In the genomic region with DNA sequence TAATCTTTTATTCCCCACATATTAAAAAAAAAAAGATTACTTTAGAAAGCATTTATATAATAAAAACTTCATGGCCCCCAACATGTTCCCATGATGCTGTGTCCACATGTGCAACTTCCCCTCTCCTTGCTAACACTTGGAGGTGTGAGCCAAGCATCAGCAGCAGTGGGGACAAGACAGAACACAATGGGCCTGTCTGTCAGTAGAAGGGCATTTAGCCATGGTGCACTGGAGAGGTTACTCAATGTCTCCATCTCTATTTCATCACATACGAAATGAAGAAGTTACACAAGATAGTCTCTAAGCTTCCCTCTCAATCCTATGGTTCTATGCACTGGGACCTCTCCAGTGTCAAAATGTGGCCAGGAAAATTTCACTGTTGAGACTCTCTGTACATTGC, we compare ENCODE assay signal across 24 cellular contexts. TPM values are rescaled to one million over a fixed set of nuclear protein-coding genes. Genes with fewer than 3 reads are reported as not detected.
DNase-seq lines count a peak whose midpoint lies in the region; ATAC-seq, FAIRE-seq and TF ChIP-seq lines count a peak whose summit lies in the region.
"Had no signal": no experiment of that assay in that cellular context is flagged by ENCODE, and none has a peak within 500 bp of the region (broad histone marks: within the 10 kb centered on the region; RNA-seq: fewer than 3 reads in every experiment).

No MANE protein-coding gene starts in this region.

- intact Hi-C loops in Right ventricle myocardium inferior (cut with DNase I) (loop anchor here (5.0 kb wide), 1 partner anchor 83 kb away; no protein-coding TSS in a partner anchor), upper lobe of right lung (cut with DNase I) (no loop called here)

- no peaks in the 10 kb centered on the region for H3K27me3 ChIP-seq in right atrium auricular region
- H3K27me3 ChIP-seq in bronchial epithelial cell (ENCODE audit: control insufficient read depth, insufficient read depth, low read length): no peaks in the 10 kb centered on the region
- no peaks in the 10 kb centered on the region for H3K27me3 ChIP-seq in upper lobe of right lung
- H3K27me3 ChIP-seq: foreskin keratinocyte had no signal

- no peak for FAIRE-seq in bronchial epithelial cell (lab: Jason Lieb, UNC)
- FAIRE-seq: H54, HTR-8/SVneo had no signal

- H3K4me1 ChIP-seq in right atrium auricular region: no peaks in the 10 kb centered on the region
- H3K4me1 ChIP-seq in upper lobe of right lung: no peaks in the 10 kb centered on the region

- ATAC-seq in Right ventricle myocardium inferior: peak; percentile 86
- ATAC-seq in left lobe of liver: peak; percentile 44
- ATAC-seq in upper lobe of right lung: peak; percentile 92
- ATAC-seq in GM21576 (IDR thresholded peaks at IDR 0.05; ENCODE audit: unreplicated experiment): no peak
- ATAC-seq: foreskin keratinocyte had no signal

- no peaks in the 10 kb centered on the region for H3K36me3 ChIP-seq in right atrium auricular region
- no peaks in the 10 kb centered on the region for H3K36me3 ChIP-seq in bronchial epithelial cell (ENCODE audit: control insufficient read depth, insufficient read depth, low read length)
- H3K36me3 ChIP-seq in upper lobe of right lung: no peaks in the 10 kb centered on the region
- H3K36me3 ChIP-seq: thoracic aorta had no signal

- H3K4me3 ChIP-seq in right atrium auricular region (no peak overlapping the region), bronchial epithelial cell (ENCODE audit: low read depth, low read length) (no peak overlapping the region), upper lobe of right lung (no peak overlapping the region)
- H3K4me3 ChIP-seq: thoracic aorta had no signal

- no peak overlapping the region for H3K27ac ChIP-seq in right atrium auricular region
- no peak overlapping the region for H3K27ac ChIP-seq in upper lobe of right lung
- H3K27ac ChIP-seq: foreskin keratinocyte, thoracic aorta had no signal

- DNase-seq in Right ventricle myocardium inferior (ENCODE audit: missing footprints): peak; percentile 30
- no peak for DNase-seq in right atrium auricular region (ENCODE audit: low spot score)
- DNase-seq in bronchial epithelial cell (ENCODE audit: low read depth): peak; percentile 21
- DNase-seq in left lobe of liver (ENCODE audit: low spot score): no peak
- DNase-seq in upper lobe of right lung: no peak
- no peak for DNase-seq in activated T-cell treated with anti-CD3 and anti-CD28 coated beads for 4 hours
- no peak for DNase-seq in SW 1271 (lab: John Stamatoyannopoulos, UW)
- DNase-seq: 8988T; activated CD4-positive, alpha-beta T cell treated with anti-CD3 and anti-CD28 coated beads for 48 hours; activated naive CD4-positive, alpha-beta T cell treated with anti-CD3 and anti-CD28 coated beads, Interleukin-2, amount 50 U/mL, for 16 hours; CD4-positive, CD25-positive, alpha-beta regulatory T cell; DND-41; foreskin keratinocyte; NCI-H1048; NCI-H748 treated with DMSO at 0.1 percent for 48 hours; nephron progenitor cell; stimulated activated CD4-positive, alpha-beta T cell treated with anti-CD3 and anti-CD28 coated beads, Interleukin-4, amount 100 ng/mL, for 1 hour; stimulated activated CD8-positive, alpha-beta memory T cell treated with anti-CD3 and anti-CD28 coated beads, Interleukin-4, amount 100 ng/mL, for 48 hours; T1000 had no signal

- no peak for TF ChIP-seq CTCF in right atrium auricular region (IDR thresholded peaks at IDR 0.05)
- TF ChIP-seq CTCF in bronchial epithelial cell (IDR thresholded peaks at IDR 0.05; ENCODE audit: insufficient read depth, low read length, severe bottlenecking): no peak
- no peak for TF ChIP-seq CTCF in upper lobe of right lung (IDR thresholded peaks at IDR 0.05)

- H3K9me3 ChIP-seq in right atrium auricular region: no peaks in the 10 kb centered on the region
- no peaks in the 10 kb centered on the region for H3K9me3 ChIP-seq in upper lobe of right lung
- H3K9me3 ChIP-seq: thoracic aorta had no signal

RNA-seq across cellular contexts. Expression of gene VIT, which starts 2.5 kb away (rescaled TPM):
- total RNA-seq in Right ventricle myocardium inferior (21.6 TPM), right atrium auricular region (10 to 100 TPM; 12.3 to 16.9 TPM), bronchial epithelial cell (not detected in 2 replicates), left lobe of liver (not detected), upper lobe of right lung (0.32 TPM)
- total RNA-seq: CD4-positive, CD25-positive, alpha-beta regulatory T cell; foreskin keratinocyte; lung microvascular endothelial cell had no signal

Comparison
In these comparisons a context has a peak if more than half of its experiments do, and no peak if none do; other contexts are left out.
1. DNase-seq: peak in Right ventricle myocardium inferior (single experiment) and bronchial epithelial cell (single experiment); none in right atrium auricular region (single experiment), left lobe of liver (single experiment), upper lobe of right lung (single experiment), activated T-cell treated with anti-CD3 and anti-CD28 coated beads for 4 hours (single experiment) and SW 1271 (0 of 2).
2. RNA of gene VIT, which starts 2.5 kb away (total RNA-seq): 21.6 TPM in Right ventricle myocardium inferior (single experiment) and 12.3 to 16.9 TPM in right atrium auricular region; 0.32 TPM in upper lobe of right lung (single experiment), not detected in bronchial epithelial cell and not detected in left lobe of liver (single experiment); every median in the first group is over 10 times any median in the second.